8 cellular contexts compared by ENCODE assay signal in genomic region chr2:86764661-86765307, GRCh38. TPM values are rescaled to one million over a fixed set of nuclear protein-coding genes. Genes with fewer than 3 reads are reported as not detected.
DNase-seq lines count a peak whose midpoint lies in the region; ATAC-seq and TF ChIP-seq lines count a peak whose summit lies in the region.

No MANE protein-coding gene starts in this region.

- peaks cover 10 to 38% of the 10 kb centered on the region in 2 experiments for H3K36me3 ChIP-seq in mesenchymal stem cell (ENCODE audit: control insufficient read depth in 1 of 2, insufficient read depth in 2 of 2, low read depth in 1 of 2, low read length in 2 of 2)

- no peaks in the 10 kb centered on the region for H3K9me3 ChIP-seq in mesenchymal stem cell (ENCODE audit: control insufficient read depth, low read length)

- H3K4me3 ChIP-seq in AG10803 (ENCODE audit: low read length) = no peak overlapping the region
- no peak overlapping the region for H3K4me3 ChIP-seq in mesenchymal stem cell (ENCODE audit: insufficient read depth in 1 of 2, low read depth in 1 of 2, low read length in 2 of 2)

- H4K91ac ChIP-seq in mesenchymal stem cell (ENCODE audit: low read length) = no peak overlapping the region

- H2BK5ac ChIP-seq in mesenchymal stem cell (ENCODE audit: low read depth, low read length, poor library complexity, severe bottlenecking) = no peak overlapping the region

- DNase-seq in AG10803 (ENCODE audit: low read depth) (peak; percentile 36), HT-29 (ENCODE audit: low spot score) (peak; percentile 72), SK-MEL-5 (ENCODE audit: low read depth, low spot score) (peak; percentile 84), mesenchymal stem cell (peak; percentile 63)
- peak; percentile 28 for DNase-seq in effector CD8-positive, alpha-beta T cell (lab: John Stamatoyannopoulos, UW)

- no peak overlapping the region for H3K9ac ChIP-seq in mesenchymal stem cell (ENCODE audit: low read length)

- H2BK120ac ChIP-seq in mesenchymal stem cell (ENCODE audit: low read depth, low read length) = no peak overlapping the region

- H3K27ac ChIP-seq in mesenchymal stem cell (ENCODE audit: low read length, poor library complexity, severe bottlenecking) = no peak overlapping the region

- peaks cover 27% of the 10 kb centered on the region for H3K79me1 ChIP-seq in mesenchymal stem cell (replicated peaks; ENCODE audit: low read length, poor library complexity, severe bottlenecking)

- H2BK15ac ChIP-seq in mesenchymal stem cell (ENCODE audit: low read depth, poor library complexity, severe bottlenecking) = no peak overlapping the region

- H3K18ac ChIP-seq in mesenchymal stem cell (ENCODE audit: low read depth in 1 of 2, low read length in 2 of 2) = no peak overlapping the region

- TF ChIP-seq CTCF in AG10803 (conservative IDR thresholded peaks at IDR 0.05; ENCODE audit: low read length) (peak; percentile 80), GM12873 (IDR thresholded peaks at IDR 0.05; ENCODE audit: insufficient read depth, low read depth, low read length, missing control alignments) (peak; percentile 69)

- no peak overlapping the region for H3K4me2 ChIP-seq in mesenchymal stem cell (ENCODE audit: low read length, poor library complexity, severe bottlenecking)

- H2AK5ac ChIP-seq in mesenchymal stem cell (ENCODE audit: low read length, severe bottlenecking) = no peak overlapping the region

- ATAC-seq in HG03159 (IDR thresholded peaks at IDR 0.05; ENCODE audit: unreplicated experiment) (no peak), GM18520 (IDR thresholded peaks at IDR 0.05; ENCODE audit: unreplicated experiment) (no peak)

- no peaks in the 10 kb centered on the region for H3K4me1 ChIP-seq in mesenchymal stem cell (ENCODE audit: control insufficient read depth, insufficient read depth, low read depth, low read length)

- H2BK12ac ChIP-seq in mesenchymal stem cell (ENCODE audit: low read length in 2 of 2) = no peak overlapping the region

- H3K27me3 ChIP-seq in mesenchymal stem cell (ENCODE audit: control insufficient read depth in 1 of 2, insufficient read depth in 1 of 2, low read length in 2 of 2) = no peaks in the 10 kb centered on the region

- WGBS in mesenchymal stem cell = 30% methylated on average over 2 of the region's 4 CpGs

- no peak overlapping the region for H2AFZ ChIP-seq in mesenchymal stem cell (ENCODE audit: low read depth, low read length)

- H3K14ac ChIP-seq in mesenchymal stem cell (ENCODE audit: low read length in 2 of 2) = no peak overlapping the region

- H4K8ac ChIP-seq in mesenchymal stem cell (ENCODE audit: low read length) = no peak overlapping the region

- H3K23ac ChIP-seq in mesenchymal stem cell (ENCODE audit: low read length in 2 of 2) = no peak overlapping the region

- no peak overlapping the region for H3K4ac ChIP-seq in mesenchymal stem cell (ENCODE audit: low read depth in 1 of 2, low read length in 2 of 2)

- in situ Hi-C loops in SK-MEL-5 (cut with HindIII; ENCODE audit: low pct_unique_long_range_greater_than_20kb, low sequenced_read_pairs) = no loop called here

RNA-seq across cellular contexts. Expression of gene CD8A, which starts 25.9 kb away (rescaled TPM):
- total RNA-seq in HT-29 (2014; rRNA removed; shearing (Covaris generic)) = not detected in 2 replicates
- total RNA-seq in SK-MEL-5 (2014; rRNA removed; shearing (Covaris generic)) = 0.13 and 0.18 TPM in 2 replicates
- 0.11 and 0.62 TPM in 2 replicates for polyA plus RNA-seq in SK-MEL-5 (2015; cell fraction: cytosol; rRNA removed)
- 1.1 and 1.5 TPM in 2 replicates for polyA plus RNA-seq in SK-MEL-5 (2015; cell fraction: nucleus; rRNA removed)
- not detected for polyA plus RNA-seq in mesenchymal stem cell (2013, experiment 1 of 2)
- polyA plus RNA-seq in mesenchymal stem cell (2013, experiment 2 of 2) = not detected

RNA-seq across cellular contexts. Expression of gene RMND5A, which starts 44.7 kb away (rescaled TPM):
- 33.1 and 39.6 TPM in 2 replicates for total RNA-seq in HT-29 (2014; rRNA removed; shearing (Covaris generic))
- 61.8 and 62.1 TPM in 2 replicates for total RNA-seq in SK-MEL-5 (2014; rRNA removed; shearing (Covaris generic))
- 28.8 and 34.7 TPM in 2 replicates for polyA plus RNA-seq in SK-MEL-5 (2015; cell fraction: cytosol; rRNA removed)
- 14.0 and 16.5 TPM in 2 replicates for polyA plus RNA-seq in SK-MEL-5 (2015; cell fraction: nucleus; rRNA removed)
- 9.3 TPM for polyA plus RNA-seq in mesenchymal stem cell (2013, experiment 1 of 2)
- 9.9 TPM for polyA plus RNA-seq in mesenchymal stem cell (2013, experiment 2 of 2)

Comparison
In these comparisons a context has a peak if more than half of its experiments do, and no peak if none do; other contexts are left out.
1. DNase-seq: peak in every context shown above with its lines; median percentile 84 in SK-MEL-5; 72 in HT-29; 63 in mesenchymal stem cell; 36 in AG10803; 28 in effector CD8-positive, alpha-beta T cell.